2 cellular contexts compared by ENCODE assay signal in the genomic region with DNA sequence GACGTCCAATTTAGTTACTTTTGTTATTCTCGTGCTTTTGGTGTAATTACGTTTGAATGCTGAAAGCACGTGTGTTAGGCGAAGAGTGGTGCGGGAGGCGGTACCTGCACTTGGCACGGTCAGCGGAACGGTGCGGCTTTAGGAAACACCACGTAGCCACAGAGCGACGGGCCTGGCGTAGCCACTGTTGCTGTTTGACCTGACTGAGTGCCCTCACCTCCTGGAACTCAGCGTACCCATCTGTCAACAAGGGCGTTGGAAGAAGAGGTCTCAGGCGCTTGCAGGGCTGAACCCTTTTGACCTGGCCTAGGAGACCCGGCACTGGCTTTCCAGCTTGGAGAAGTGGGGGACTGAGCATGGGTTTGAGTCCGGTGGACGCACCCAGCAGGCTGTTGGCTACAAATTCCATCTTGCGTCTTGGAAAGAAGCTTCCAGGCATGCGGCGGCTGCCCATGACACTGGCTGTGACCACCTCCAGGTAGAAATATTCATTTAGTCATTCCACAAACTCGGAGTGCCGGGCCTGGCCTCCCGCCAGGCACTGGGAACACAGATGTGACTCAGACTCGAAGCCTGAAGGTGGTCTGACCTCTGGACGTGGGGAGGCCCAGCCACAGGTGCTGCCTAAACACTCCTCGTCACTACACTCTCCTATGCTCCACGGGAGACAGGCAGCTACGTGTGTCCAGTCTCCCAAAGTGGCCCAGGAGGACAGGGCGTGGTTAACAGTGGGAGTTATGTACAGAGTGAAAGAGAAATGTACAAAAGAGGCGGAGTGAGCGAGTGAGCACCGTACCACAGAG.
TF ChIP-seq lines count a peak whose summit lies in the region.

No MANE protein-coding gene starts in this region.

TF ChIP-seq in HEK293, 187 proteins besides CTCF, POLR2A, EP300 and RAD21:
- TF ChIP-seq ZNF785 (tag by site-specific recombination; IDR thresholded peaks at IDR 0.05) (no peak), ZFHX2 (tag by site-specific recombination; conservative IDR thresholded peaks at IDR 0.05) (peak; percentile 18; the same call in 1 of the 2 replicates), ZSCAN16 (tag by site-specific recombination; IDR thresholded peaks at IDR 0.05) (no peak), ZIC2 (tag by site-specific recombination; IDR thresholded peaks at IDR 0.05) (peak; percentile 79)
- TF ChIP-seq, protein P1, sequence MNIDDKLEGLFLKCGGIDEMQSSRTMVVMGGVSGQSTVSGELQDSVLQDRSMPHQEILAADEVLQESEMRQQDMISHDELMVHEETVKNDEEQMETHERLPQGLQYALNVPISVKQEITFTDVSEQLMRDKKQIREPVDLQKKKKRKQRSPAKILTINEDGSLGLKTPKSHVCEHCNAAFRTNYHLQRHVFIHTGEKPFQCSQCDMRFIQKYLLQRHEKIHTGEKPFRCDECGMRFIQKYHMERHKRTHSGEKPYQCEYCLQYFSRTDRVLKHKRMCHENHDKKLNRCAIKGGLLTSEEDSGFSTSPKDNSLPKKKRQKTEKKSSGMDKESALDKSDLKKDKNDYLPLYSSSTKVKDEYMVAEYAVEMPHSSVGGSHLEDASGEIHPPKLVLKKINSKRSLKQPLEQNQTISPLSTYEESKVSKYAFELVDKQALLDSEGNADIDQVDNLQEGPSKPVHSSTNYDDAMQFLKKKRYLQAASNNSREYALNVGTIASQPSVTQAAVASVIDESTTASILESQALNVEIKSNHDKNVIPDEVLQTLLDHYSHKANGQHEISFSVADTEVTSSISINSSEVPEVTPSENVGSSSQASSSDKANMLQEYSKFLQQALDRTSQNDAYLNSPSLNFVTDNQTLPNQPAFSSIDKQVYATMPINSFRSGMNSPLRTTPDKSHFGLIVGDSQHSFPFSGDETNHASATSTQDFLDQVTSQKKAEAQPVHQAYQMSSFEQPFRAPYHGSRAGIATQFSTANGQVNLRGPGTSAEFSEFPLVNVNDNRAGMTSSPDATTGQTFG (tag by site-specific recombination; IDR thresholded peaks at IDR 0.05; ENCODE audit: borderline replicate concordance): no peak
TF ChIP-seq in HEK293: peak in this region for 2.

TF ChIP-seq in K562, 482 proteins besides CTCF, POLR2A, EP300 and RAD21:
- peak; percentile 41; the same call in 1 of the 2 replicates for TF ChIP-seq NFIC (IDR thresholded peaks at IDR 0.05)
- TF ChIP-seq CXXC5 (CRISPR knock-in tag; IDR thresholded peaks at IDR 0.05): no peak
- TF ChIP-seq RB1 (IDR thresholded peaks at IDR 0.05; ENCODE audit: low read depth): no peak
- no peak for TF ChIP-seq HLTF (IDR thresholded peaks at IDR 0.05)
- TF ChIP-seq NRF1 (conservative IDR thresholded peaks at IDR 0.05 in 1 of 2, IDR thresholded peaks at IDR 0.05 in 1 of 2): no peak
- no peak for TF ChIP-seq NFXL1 (CRISPR knock-in tag; IDR thresholded peaks at IDR 0.05)
- TF ChIP-seq KAT2B (IDR thresholded peaks at IDR 0.05; ENCODE audit: low read depth, low read length): no peak
